In genomic region chr9:25814023-25814422, GRCh38 we compare ENCODE assay signal across 30 cellular contexts.
"Had no signal": no experiment of that assay in that cellular context is flagged by ENCODE, and none has a peak within 500 bp of the region (broad histone marks: within the 10 kb centered on the region; RNA-seq: fewer than 3 reads in every experiment).

No MANE protein-coding gene starts in this region.

- H3K4me3 ChIP-seq: coronary artery, esophagus squamous epithelium, heart right ventricle, lower lobe of right lung, mucosa of descending colon, ovary, psoas muscle, sigmoid colon, stomach, thyroid gland, vagina had no signal

- H3K27me3 ChIP-seq: esophagus squamous epithelium, heart right ventricle, ovary, sigmoid colon, stomach, thyroid gland, vagina had no signal

- H3K27ac ChIP-seq: coronary artery, esophagus squamous epithelium, heart right ventricle, lower lobe of right lung, ovary, psoas muscle, sigmoid colon, stomach, thyroid gland, vagina had no signal

- H3K27me3 Mint-ChIP-seq: effector memory CD8-positive, alpha-beta T cell; naive B cell had no signal

- H3K36me3 Mint-ChIP-seq: immature natural killer cell; naive B cell; stimulated activated effector memory CD8-positive, alpha-beta T cell treated with anti-CD3 and anti-CD28 coated beads, Interleukin-12 subunit alpha, Interleukin-12 subunit beta, amount 100 ng/mL, for 72 hours had no signal

- H3K27ac Mint-ChIP-seq: effector memory CD8-positive, alpha-beta T cell; immature natural killer cell; naive B cell; nephron; stimulated activated effector memory CD8-positive, alpha-beta T cell treated with anti-CD3 and anti-CD28 coated beads, Interleukin-12 subunit alpha, Interleukin-12 subunit beta, amount 100 ng/mL, for 72 hours had no signal

- ATAC-seq: effector memory CD8-positive, alpha-beta T cell; heart right ventricle; left colon; left ventricle myocardium superior; lower lobe of right lung; mucosa of descending colon; psoas muscle; right cardiac atrium; stimulated activated effector memory CD8-positive, alpha-beta T cell treated with anti-CD3 and anti-CD28 coated beads, Interleukin-12 subunit alpha, Interleukin-12 subunit beta, amount 100 ng/mL, for 72 hours had no signal

- H3K36me3 ChIP-seq: esophagus squamous epithelium, heart right ventricle, lower lobe of right lung, ovary, sigmoid colon, stomach, thyroid gland, vagina had no signal

- H3K4me3 Mint-ChIP-seq: effector memory CD8-positive, alpha-beta T cell; immature natural killer cell; naive B cell; nephron; stimulated activated effector memory CD8-positive, alpha-beta T cell treated with anti-CD3 and anti-CD28 coated beads, Interleukin-12 subunit alpha, Interleukin-12 subunit beta, amount 100 ng/mL, for 72 hours had no signal

- H3K4me1 Mint-ChIP-seq: immature natural killer cell; naive B cell; stimulated activated effector memory CD8-positive, alpha-beta T cell treated with anti-CD3 and anti-CD28 coated beads, Interleukin-12 subunit alpha, Interleukin-12 subunit beta, amount 100 ng/mL, for 72 hours had no signal

- DNase-seq: effector memory CD8-positive, alpha-beta T cell; erythroblast; esophagus squamous epithelium; foreskin melanocyte; glutamatergic neuron; heart right ventricle; hippocampal formation; immature natural killer cell; islet precursor cell; kidney glomerular epithelial cell; left colon; left ventricle myocardium superior; lower lobe of right lung; mucosa of descending colon; naive B cell; nucleus accumbens; ovary; posterior cingulate gyrus; psoas muscle; right cardiac atrium; sigmoid colon; stimulated activated CD4-positive, alpha-beta T cell treated with anti-CD3 and anti-CD28 coated beads, Interleukin-2, amount 100 ng/mL, for 24 hours; stimulated activated CD4-positive, alpha-beta T cell treated with anti-CD3 and anti-CD28 coated beads, Interleukin-4, amount 100 ng/mL, for 24 hours; stimulated activated naive CD4-positive, alpha-beta T cell treated with Interleukin-2 at 50 U/mL for 16 hours; stomach; thyroid gland had no signal

- H3K9me3 ChIP-seq: esophagus squamous epithelium, lower lobe of right lung, mucosa of descending colon, ovary, psoas muscle, sigmoid colon, thyroid gland, vagina had no signal
